11 cellular contexts compared by ENCODE assay signal in the genomic region with DNA sequence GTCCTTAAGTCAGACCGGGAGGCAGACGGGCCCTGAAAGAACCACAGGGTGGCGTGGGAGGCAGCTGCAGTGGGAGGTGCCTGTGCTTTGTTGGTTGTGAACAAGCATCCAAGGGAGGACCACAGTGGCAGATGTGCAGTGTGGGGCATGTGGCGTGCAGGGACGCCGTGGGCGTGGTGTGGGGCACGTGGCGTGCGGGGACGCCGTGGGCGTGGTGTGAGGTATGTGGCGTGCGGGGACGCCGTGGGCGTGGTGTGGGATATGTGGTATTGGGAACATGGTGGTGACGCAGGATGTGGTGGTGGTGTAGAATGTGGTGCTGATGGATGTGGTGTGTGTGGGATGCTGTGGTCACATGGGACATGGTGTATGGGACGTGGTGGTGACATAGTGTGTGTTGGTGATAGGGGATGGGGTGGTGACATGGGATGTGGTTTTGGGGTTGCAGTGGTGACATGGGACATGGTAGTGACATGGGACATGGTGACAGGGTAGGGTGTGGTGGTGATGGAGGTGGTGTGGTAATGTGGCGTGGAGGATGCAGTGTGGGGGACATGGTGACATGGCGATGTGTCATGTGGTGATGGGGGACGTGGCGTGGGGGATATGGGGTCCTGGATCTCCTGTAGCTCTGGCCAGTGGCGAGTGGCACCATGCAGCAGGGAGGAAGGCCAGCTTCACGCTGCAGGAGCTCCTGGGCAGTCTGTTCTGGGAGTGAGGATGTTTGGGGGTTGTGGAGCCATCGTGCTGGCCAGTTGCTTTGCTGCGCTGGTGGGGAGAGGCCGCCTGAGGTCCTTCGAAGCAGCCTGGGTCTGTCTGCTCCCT.
A peak's percentile ranks its signal among the peaks of the same experiment; 100 is the strongest.
DNase-seq lines count a peak whose midpoint lies in the region; FAIRE-seq and TF ChIP-seq lines count a peak whose summit lies in the region.
"Had no signal": no experiment of that assay in that cellular context is flagged by ENCODE, and none has a peak within 500 bp of the region (broad histone marks: within the 10 kb centered on the region; RNA-seq: fewer than 3 reads in every experiment).

No MANE protein-coding gene starts in this region.

- intact Hi-C loops in transverse colon (cut with DNase I; ENCODE audit: low total_unique reads): no loop called here

- H2BK15ac ChIP-seq in H1 (ENCODE audit: low read length): peak overlapping the region; percentile 61; the same call in 1 of the 2 replicates

- H3K4me3 ChIP-seq in H7 (ENCODE audit: insufficient read depth, low read depth, low read length): no peak overlapping the region
- no peak overlapping the region for H3K4me3 ChIP-seq in H1 (ENCODE audit: extremely low read depth in 1 of 4, insufficient read depth in 2 of 4, low read depth in 3 of 4, low read length in 4 of 4)
- H3K4me3 ChIP-seq in transverse colon: no peak overlapping the region

- H4K5ac ChIP-seq in H1 (ENCODE audit: insufficient read length, low read depth, low read length): no peak overlapping the region

- no peak overlapping the region for H3K4me2 ChIP-seq in H1 (ENCODE audit: insufficient read depth in 1 of 2, low read depth in 2 of 2, low read length in 2 of 2)
- H3K4me2 ChIP-seq: SK-N-SH had no signal

- TF ChIP-seq EP300 in H1 (IDR thresholded peaks at IDR 0.05; ENCODE audit: borderline replicate concordance in 1 of 2, low read depth in 2 of 2, low read length in 2 of 2) (no peak), transverse colon (IDR thresholded peaks at IDR 0.05; ENCODE audit: low read depth) (no peak)

- H3K4ac ChIP-seq in H1 (replicated peaks; ENCODE audit: insufficient read length, low read depth, low read length): no peak overlapping the region

- H2AFZ ChIP-seq in H1 (ENCODE audit: low read length): no peak overlapping the region

- H3K4me1 ChIP-seq in H1 (replicated peaks in 1 of 4; ENCODE audit: control insufficient read depth in 3 of 4, insufficient read depth in 4 of 4, low read length in 3 of 4): no peaks in the 10 kb centered on the region; a peak in 2 of 7 replicates
- peaks cover 0 to 12% (median 6%) of the 10 kb centered on the region in 4 donors for H3K4me1 ChIP-seq in transverse colon

- WGBS in H1 (ENCODE audit: extremely low coverage in 1 of 2, insufficient coverage in 1 of 2, insufficient read length in 1 of 2, insufficient replicate concordance in 2 of 2, low coverage in 1 of 2, low lambda C conversion rate in 2 of 2, missing lambda C conversion rate in 1 of 2), 2 experiments: 92% methylated on average over 30 of the region's 30 CpGs; no CpG with 5 or more reads in 1 of the 2 experiments
- WGBS in transverse colon (ENCODE audit: low coverage in 1 of 2), 2 donors: 83 to 86% methylated on average over 17 to 30 of the region's 30 CpGs

- peak overlapping the region; percentile 14; the same call in 1 of the 2 replicates for H4K8ac ChIP-seq in H1 (ENCODE audit: extremely low read depth, insufficient read depth, low read length)

- peaks cover 17 to 27% of the 10 kb centered on the region in 2 experiments for H3K9me3 ChIP-seq in H1 (ENCODE audit: insufficient read depth in 2 of 2, low read depth in 1 of 2, low read length in 1 of 2)
- H3K9me3 ChIP-seq in transverse colon: peaks cover 7 to 8% of the 10 kb centered on the region in 2 donors
- H3K9me3 ChIP-seq: SK-N-SH had no signal

- in situ Hi-C loops in transverse colon (cut with MboI; ENCODE audit: low pct_ligation_motif_present in 1 of 4, low pct_unique_long_range_greater_than_20kb in 1 of 4, low sequenced_read_pairs in 3 of 4): no loop called here

- POLR2A ChIA-PET in H1 (lab: Charles Lee; ENCODE audit: partially characterized antibody): no interaction called here

- peaks cover 4% of the 10 kb centered on the region for H3K79me1 ChIP-seq in H1 (ENCODE audit: low read depth, low read length)

- H3K9ac ChIP-seq in H1 (replicated peaks in 1 of 4; ENCODE audit: extremely low read depth in 1 of 4, low read depth in 3 of 4, low read length in 3 of 4): no peak overlapping the region
- H3K9ac ChIP-seq: SK-N-SH had no signal

- H3K56ac ChIP-seq in H1 (replicated peaks; ENCODE audit: insufficient read length, low read depth, low read length): no peak overlapping the region

- H2BK5ac ChIP-seq in H1 (ENCODE audit: low read depth, low read length): no peak overlapping the region

- no peak overlapping the region for H3K23ac ChIP-seq in H1 (ENCODE audit: insufficient read length)

- no peak for FAIRE-seq in H1 (lab: Jason Lieb, UNC)
- FAIRE-seq: D721Med had no signal

- H3K27ac ChIP-seq in H1 (ENCODE audit: low read depth, low read length): no peak overlapping the region
- H3K27ac ChIP-seq in transverse colon: no peak overlapping the region

- DNase-seq in H7 (peak; percentile 46), H1 (ENCODE audit: low read depth in 1 of 2, low spot score in 2 of 2) (no peak), transverse colon (no peak), retina (no peak), COLO668 (lab: John Stamatoyannopoulos, UW; ENCODE audit: unreplicated experiment) (no peak), midbrain (lab: John Stamatoyannopoulos, UW) (no peak)
- DNase-seq in activated CD8-positive, alpha-beta memory T cell treated with anti-CD3 and anti-CD28 coated beads, Interleukin-2, amount 50 U/mL, for 1 hour (ENCODE audit: extremely low read depth): peak; percentile 47
- peak; percentile 23 for DNase-seq in stimulated activated CD8-positive, alpha-beta memory T cell treated with anti-CD3 and anti-CD28 coated beads, Interleukin-12 subunit alpha, Interleukin-12 subunit beta, amount 100 ng/mL, for 1 hour (ENCODE audit: low read depth)
- DNase-seq: NCI-H146, SK-N-SH had no signal

- CTCF ChIA-PET in H1 (lab: Charles Lee; ENCODE audit: partially characterized antibody): interaction anchor here (0.6 to 1.4 kb wide), 7 partner anchors 9 to 672 kb away, joined by 3 read pairs; no protein-coding TSS in a partner anchor

- H3K36me3 ChIP-seq in H7 (replicated peaks; ENCODE audit: control insufficient read depth, insufficient read depth, low read length) (no peaks in the 10 kb centered on the region), H1 (ENCODE audit: control insufficient read depth in 2 of 4, insufficient read depth in 4 of 4, low read length in 3 of 4) (no peaks in the 10 kb centered on the region), transverse colon (no peaks in the 10 kb centered on the region)

- H3K27me3 ChIP-seq in H7 (ENCODE audit: control insufficient read depth, insufficient read depth, low read length) (no peaks in the 10 kb centered on the region), H1 (replicated peaks in 1 of 4; ENCODE audit: control insufficient read depth in 3 of 4, extremely low read depth in 1 of 4, insufficient read depth in 3 of 4, low read length in 3 of 4) (peaks cover 0 to 7% (median under 1%) of the 10 kb centered on the region in 4 experiments; a peak in 2 of 7 replicates), transverse colon (no peaks in the 10 kb centered on the region)

- H3K18ac ChIP-seq in H1 (ENCODE audit: extremely low read depth, low read length): no peak overlapping the region

- H4K91ac ChIP-seq in H1 (replicated peaks; ENCODE audit: insufficient read length, low read length): no peak overlapping the region

- H4K20me1 ChIP-seq in H1 (replicated peaks in 1 of 2; ENCODE audit: control insufficient read depth in 1 of 2, insufficient read depth in 2 of 2, low read length in 2 of 2): peaks cover 0 to 5% of the 10 kb centered on the region in 2 experiments

- no peak for TF ChIP-seq RAD21 in H1 (IDR thresholded peaks at IDR 0.05 in 1 of 2, conservative IDR thresholded peaks at IDR 0.05 in 1 of 2; ENCODE audit: low read depth in 2 of 2, low read length in 2 of 2)

- TF ChIP-seq CTCF in H1 (IDR thresholded peaks at IDR 0.05; ENCODE audit: control extremely low read depth in 1 of 3, insufficient read depth in 1 of 3, low read depth in 1 of 3, low read length in 3 of 3) (no peak), transverse colon (IDR thresholded peaks at IDR 0.05) (no peak)

- H3K23me2 ChIP-seq in H1 (ENCODE audit: low read depth, low read length): peaks cover 5% of the 10 kb centered on the region; the same call in 1 of the 2 replicates

- TF ChIP-seq POLR2A in H1 (IDR thresholded peaks at IDR 0.05; ENCODE audit: control extremely low read depth in 1 of 2, low read depth in 2 of 2, low read length in 2 of 2) (no peak), transverse colon (IDR thresholded peaks at IDR 0.05) (no peak)

- no peak overlapping the region for H3K14ac ChIP-seq in H1 (ENCODE audit: insufficient read length)

- H3K79me2 ChIP-seq in H1 (ENCODE audit: control insufficient read depth in 1 of 2, insufficient read depth in 2 of 2, low read length in 2 of 2): no peaks in the 10 kb centered on the region

- H2BK20ac ChIP-seq in H1 (ENCODE audit: low read length): 0 out of 2 replicates have a peak overlapping the region, but pooled peaks have one; percentile 61

- H2AK5ac ChIP-seq in H1 (ENCODE audit: low read depth, low read length): no peak overlapping the region

- H2BK120ac ChIP-seq in H1 (replicated peaks; ENCODE audit: low read depth, low read length): no peak overlapping the region

- H2BK12ac ChIP-seq in H1 (ENCODE audit: low read depth, low read length): no peak overlapping the region; the same call in 1 of the 2 replicates

TF ChIP-seq in H1, 55 proteins besides CTCF, POLR2A, EP300 and RAD21 (continues in another document):
- TF ChIP-seq POU5F1 (IDR thresholded peaks at IDR 0.05; ENCODE audit: low read depth, low read length): no peak
- TF ChIP-seq RNF2 (IDR thresholded peaks at IDR 0.05; ENCODE audit: borderline replicate concordance, low read depth, low read length, missing control alignments, poor library complexity, severe bottlenecking): no peak
- TF ChIP-seq, protein P1, sequence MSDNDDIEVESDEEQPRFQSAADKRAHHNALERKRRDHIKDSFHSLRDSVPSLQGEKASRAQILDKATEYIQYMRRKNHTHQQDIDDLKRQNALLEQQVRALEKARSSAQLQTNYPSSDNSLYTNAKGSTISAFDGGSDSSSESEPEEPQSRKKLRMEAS (IDR thresholded peaks at IDR 0.05): no peak
- TF ChIP-seq BRCA1 (IDR thresholded peaks at IDR 0.05; ENCODE audit: low read depth, low read length): no peak
- TF ChIP-seq EGR1 (IDR thresholded peaks at IDR 0.05; ENCODE audit: borderline replicate concordance, low read depth, low read length): no peak
- no peak for TF ChIP-seq FOSL1 (IDR thresholded peaks at IDR 0.05; ENCODE audit: insufficient read depth, low read depth, low read length)
- TF ChIP-seq HDAC2 (IDR thresholded peaks at IDR 0.05; ENCODE audit: borderline replicate concordance in 1 of 2, low read depth in 2 of 2, low read length in 2 of 2): no peak
- TF ChIP-seq NANOG (IDR thresholded peaks at IDR 0.05; ENCODE audit: insufficient read depth, low read depth, low read length, poor library complexity, severe bottlenecking): no peak
- TF ChIP-seq, protein P2, sequence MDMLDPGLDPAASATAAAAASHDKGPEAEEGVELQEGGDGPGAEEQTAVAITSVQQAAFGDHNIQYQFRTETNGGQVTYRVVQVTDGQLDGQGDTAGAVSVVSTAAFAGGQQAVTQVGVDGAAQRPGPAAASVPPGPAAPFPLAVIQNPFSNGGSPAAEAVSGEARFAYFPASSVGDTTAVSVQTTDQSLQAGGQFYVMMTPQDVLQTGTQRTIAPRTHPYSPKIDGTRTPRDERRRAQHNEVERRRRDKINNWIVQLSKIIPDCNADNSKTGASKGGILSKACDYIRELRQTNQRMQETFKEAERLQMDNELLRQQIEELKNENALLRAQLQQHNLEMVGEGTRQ (IDR thresholded peaks at IDR 0.05; ENCODE audit: low read length): no peak

Comparison
In these comparisons a context has a peak if more than half of its experiments do, and no peak if none do; other contexts are left out.
1. DNase-seq: peak in H7 (single experiment), activated CD8-positive, alpha-beta memory T cell treated with anti-CD3 and anti-CD28 coated beads, Interleukin-2, amount 50 U/mL, for 1 hour (single experiment) and stimulated activated CD8-positive, alpha-beta memory T cell treated with anti-CD3 and anti-CD28 coated beads, Interleukin-12 subunit alpha, Interleukin-12 subunit beta, amount 100 ng/mL, for 1 hour (single experiment); none in H1 (0 of 2), transverse colon (single experiment), retina (single experiment), COLO668 (single experiment) and midbrain (single experiment).